In the genomic region with DNA sequence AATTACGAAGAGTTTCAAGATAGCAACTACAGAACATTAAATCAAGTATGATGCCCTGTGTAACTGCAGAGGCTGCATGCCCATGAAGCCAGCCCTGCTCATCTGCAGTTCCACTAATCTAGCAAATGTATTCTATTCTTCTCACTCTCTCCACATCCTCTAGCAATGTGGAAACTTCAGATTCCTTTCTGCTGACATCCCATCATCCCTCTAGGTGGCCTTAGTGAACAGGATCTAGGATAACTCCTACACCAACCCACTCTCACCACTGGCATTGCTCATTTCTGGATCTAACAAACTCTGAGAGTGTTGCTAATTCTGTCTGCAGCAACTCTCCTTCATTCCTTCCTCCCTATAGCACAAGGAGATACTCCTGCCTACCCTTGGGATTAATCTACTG, we compare ENCODE assay signal across 16 cellular contexts.
DNase-seq lines count a peak whose midpoint lies in the region; ATAC-seq, FAIRE-seq and TF ChIP-seq lines count a peak whose summit lies in the region.
"Had no signal": no experiment of that assay in that cellular context is flagged by ENCODE, and none has a peak within 500 bp of the region (broad histone marks: within the 10 kb centered on the region; RNA-seq: fewer than 3 reads in every experiment).

No MANE protein-coding gene starts in this region.

- peaks cover 23% of the 10 kb centered on the region for H3K4me1 Mint-ChIP-seq in HFFc6 (ENCODE audit: low read depth)
- H3K4me1 Mint-ChIP-seq: mesothelial cell of epicardium had no signal

- 56% methylated on average over 1 of the region's 1 CpG for WGBS in K562 (ENCODE audit: insufficient coverage, low coverage, missing lambda C conversion rate)
- WGBS in testis, 2 donors = 87 to 93% methylated on average over 1 of the region's 1 CpG

- H3K9me3 Mint-ChIP-seq in HFFc6 = no peaks in the 10 kb centered on the region
- H3K9me3 Mint-ChIP-seq: mesothelial cell of epicardium; T-helper 2 cell treated with Interferon-gamma antibody and Interleukin-4, amounts not matched to agents 5 μg/mL and 100 μg/mL, for 36 hours had no signal

- H3K79me2 ChIP-seq in K562 (ENCODE audit: control insufficient read depth, insufficient read depth, low read length) = no peaks in the 10 kb centered on the region

- no peaks in the 10 kb centered on the region for H4K20me1 ChIP-seq in K562 (replicated peaks; ENCODE audit: control insufficient read depth, insufficient read depth, low read length)

- H3K36me3 ChIP-seq in K562 (ENCODE audit: control insufficient read depth, insufficient read depth, low read length) (peaks cover 34% of the 10 kb centered on the region; the same call in 2 of the 3 replicates), testis (ENCODE audit: low read depth, missing control alignments) (no peaks in the 10 kb centered on the region)

- no peak for FAIRE-seq in K562 (lab: Jason Lieb, UNC)
- FAIRE-seq: pancreas had no signal

- H3K4me2 ChIP-seq in K562 (ENCODE audit: insufficient read depth, low read length) = no peak overlapping the region

- TF ChIP-seq RAD21 in K562 (CRISPR knock-in tag; conservative IDR thresholded peaks at IDR 0.05 in 1 of 2, IDR thresholded peaks at IDR 0.05 in 1 of 2) = no peak

- TF ChIP-seq POLR2A in K562 (conservative IDR thresholded peaks at IDR 0.05) = no peak
- TF ChIP-seq POLR2A in testis (IDR thresholded peaks at IDR 0.05) = no peak

- POLR2A ChIA-PET in K562 (lab: Yijun Ruan, JAX) = no interaction called here

- no peak overlapping the region for H3K4me3 ChIP-seq in K562
- H3K4me3 ChIP-seq in testis = no peak overlapping the region
- H3K4me3 ChIP-seq: pancreas had no signal

- H3K9ac ChIP-seq in K562 (ENCODE audit: insufficient read depth in 1 of 2, low read depth in 2 of 2, low read length in 2 of 2) = no peak overlapping the region

- DNase-seq in AG08396 (ENCODE audit: low spot score) (peak; percentile 41), HFFc6 (peak; percentile 62), K562 (ENCODE audit: extremely low read depth in 1 of 4, low spot score in 3 of 4) (no peak), kidney tubule cell (ENCODE audit: low spot score) (peak; percentile 30), testis (no peak), NCI-H524 (lab: John Stamatoyannopoulos, UW) (no peak), hippocampal formation (lab: John Stamatoyannopoulos, UW) (no peak)
- no peak for DNase-seq in activated CD4-positive, CD25-positive, alpha-beta regulatory T cell (lab: John Stamatoyannopoulos, UW)
- DNase-seq: central memory CD4-positive, alpha-beta T cell; erythroblast; NCI-H2227 treated with DMSO at 0.1 percent for 48 hours; OCI-M1; pancreas had no signal

- H3K9me1 ChIP-seq in K562 (ENCODE audit: control insufficient read depth, insufficient read depth, low read length) = no peaks in the 10 kb centered on the region

- H3K27me3 ChIP-seq in K562 (ENCODE audit: control insufficient read depth in 2 of 2, insufficient read depth in 2 of 2, low read length in 2 of 2) (no peaks in the 10 kb centered on the region), testis (no peaks in the 10 kb centered on the region)
- H3K27me3 ChIP-seq: pancreas had no signal

- no peak overlapping the region for H2AFZ ChIP-seq in K562 (ENCODE audit: low read depth, low read length)

- H3K36me3 Mint-ChIP-seq in HFFc6 (ENCODE audit: low read depth) = peaks cover 33% of the 10 kb centered on the region

- peak overlapping the region; percentile 7; the same call in 1 of the 2 replicates for H3K27ac Mint-ChIP-seq in HFFc6
- H3K27ac Mint-ChIP-seq: B cell; T-helper 2 cell treated with Interferon-gamma antibody and Interleukin-4, amounts not matched to agents 5 μg/mL and 100 μg/mL, for 36 hours had no signal

- TF ChIP-seq EP300 in K562 (IDR thresholded peaks at IDR 0.05; ENCODE audit: low read length) = no peak

- H3K9me3 ChIP-seq in K562 (replicated peaks; ENCODE audit: control insufficient read depth, insufficient read depth, low read depth, low read length) (no peaks in the 10 kb centered on the region), testis (no peaks in the 10 kb centered on the region)
- H3K9me3 ChIP-seq: pancreas had no signal

- intact Hi-C loops in K562 (cut with micrococcal nuclease) = no loop called here
- intact Hi-C loops in testis (cut with DNase I; ENCODE audit: low total_unique reads) = no loop called here

- ATAC-seq in K562 = 0 out of 3 replicates have a peak, but pooled peaks have one; percentile 31
- ATAC-seq: pancreas had no signal

- BruUV-seq in K562 (replicated peaks; lab: Mats Ljungman, UMichigan) = no TSS peak

- CTCF ChIA-PET in K562 (lab: Yijun Ruan, JAX; ENCODE audit: low intra/inter-chr PET ratio) = no interaction called here

- TF ChIP-seq CTCF in HFFc6 (IDR thresholded peaks at IDR 0.05) = peak; percentile 30
- no peak for TF ChIP-seq CTCF in K562 (IDR thresholded peaks at IDR 0.05 in 2 of 3, conservative IDR thresholded peaks at IDR 0.05 in 1 of 3; ENCODE audit: insufficient read depth in 2 of 3, low read depth in 1 of 3, low read length in 3 of 3)
- no peak for TF ChIP-seq CTCF in testis (IDR thresholded peaks at IDR 0.05)

- no peaks in the 10 kb centered on the region for H3K27me3 Mint-ChIP-seq in HFFc6 (ENCODE audit: insufficient read depth)
- H3K27me3 Mint-ChIP-seq: B cell had no signal

- in situ Hi-C loops in K562 (cut with MboI) = no loop called here

- no peak overlapping the region for H3K4me3 Mint-ChIP-seq in HFFc6
- H3K4me3 Mint-ChIP-seq: B cell; mesothelial cell of epicardium; T-helper 2 cell treated with Interferon-gamma antibody and Interleukin-4, amounts not matched to agents 5 μg/mL and 100 μg/mL, for 36 hours had no signal

- no peaks in the 10 kb centered on the region for H3K4me1 ChIP-seq in K562 (replicated peaks in 1 of 2; ENCODE audit: control insufficient read depth in 2 of 2, insufficient read depth in 2 of 2, low read length in 2 of 2)
- H3K4me1 ChIP-seq in testis = no peaks in the 10 kb centered on the region

- H3K27ac ChIP-seq in K562 (ENCODE audit: extremely low read depth, low read depth, low read length) = no peak overlapping the region
- no peak overlapping the region for H3K27ac ChIP-seq in testis
- H3K27ac ChIP-seq: pancreas had no signal

TF ChIP-seq in K562, 482 proteins besides CTCF, POLR2A, EP300 and RAD21 (continues in another document):
- TF ChIP-seq, protein P1, sequence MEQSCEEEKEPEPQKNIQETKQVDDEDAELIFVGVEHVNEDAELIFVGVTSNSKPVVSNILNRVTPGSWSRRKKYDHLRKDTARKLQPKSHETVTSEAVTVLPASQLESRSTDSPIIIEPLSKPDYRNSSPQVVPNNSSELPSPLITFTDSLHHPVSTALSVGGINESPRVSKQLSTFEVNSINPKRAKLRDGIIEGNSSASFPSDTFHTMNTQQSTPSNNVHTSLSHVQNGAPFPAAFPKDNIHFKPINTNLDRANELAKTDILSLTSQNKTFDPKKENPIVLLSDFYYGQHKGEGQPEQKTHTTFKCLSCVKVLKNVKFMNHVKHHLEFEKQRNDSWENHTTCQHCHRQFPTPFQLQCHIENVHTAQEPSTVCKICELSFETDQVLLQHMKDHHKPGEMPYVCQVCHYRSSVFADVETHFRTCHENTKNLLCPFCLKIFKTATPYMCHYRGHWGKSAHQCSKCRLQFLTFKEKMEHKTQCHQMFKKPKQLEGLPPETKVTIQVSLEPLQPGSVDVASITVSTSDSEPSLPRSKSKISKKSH (CRISPR knock-in tag; IDR thresholded peaks at IDR 0.05) = no peak
- TF ChIP-seq L3MBTL2 (IDR thresholded peaks at IDR 0.05) = no peak
- TF ChIP-seq BRCA1 (IDR thresholded peaks at IDR 0.05) = no peak
- TF ChIP-seq BRCA1 (CRISPR knock-in tag; IDR thresholded peaks at IDR 0.05) = no peak
- TF ChIP-seq FOXJ2 (tag; IDR thresholded peaks at IDR 0.05) = no peak
- TF ChIP-seq HCFC1 (IDR thresholded peaks at IDR 0.05; ENCODE audit: low read depth, low read length) = no peak
- TF ChIP-seq ZNF124 (CRISPR knock-in tag; IDR thresholded peaks at IDR 0.05) = no peak
- TF ChIP-seq BRF1 (IDR thresholded peaks at IDR 0.05; ENCODE audit: borderline replicate concordance, extremely low read depth, insufficient read length) = no peak

Comparison
In these comparisons a context has a peak if more than half of its experiments do, and no peak if none do; other contexts are left out.
1. DNase-seq: peak in AG08396 (single experiment), HFFc6 (single experiment) and kidney tubule cell (single experiment); none in K562 (0 of 4), testis (single experiment), NCI-H524 (0 of 2), hippocampal formation (0 of 2) and activated CD4-positive, CD25-positive, alpha-beta regulatory T cell (0 of 4).